In genomic region chr12:95066091-95066855, GRCh38 we compare ENCODE assay signal across 21 cellular contexts. TPM values are rescaled to one million over a fixed set of nuclear protein-coding genes. Genes with fewer than 3 reads are reported as not detected.
DNase-seq lines count a peak whose midpoint lies in the region; ATAC-seq and TF ChIP-seq lines count a peak whose summit lies in the region.
"Had no signal": no experiment of that assay in that cellular context is flagged by ENCODE, and none has a peak within 500 bp of the region (broad histone marks: within the 10 kb centered on the region; RNA-seq: fewer than 3 reads in every experiment).

No MANE protein-coding gene starts in this region.

- TF ChIP-seq CTCF in HEK293 (tag by site-specific recombination; IDR thresholded peaks at IDR 0.05) (no peak), endothelial cell (IDR thresholded peaks at IDR 0.05; ENCODE audit: unreplicated experiment) (no peak), right atrium auricular region (IDR thresholded peaks at IDR 0.05) (no peak)

- no peak overlapping the region for H4K8ac ChIP-seq in trophoblast cell (ENCODE audit: low read depth, low read length)

- H3K4me2 ChIP-seq in trophoblast cell (ENCODE audit: low read length), result no peak overlapping the region

- no CpG with 5 or more reads among the region's 7 CpGs for WGBS in trophoblast cell (ENCODE audit: extremely low coverage, insufficient coverage, insufficient read length)

- H3K9me3 ChIP-seq in HEK293 (ENCODE audit: control insufficient read depth, insufficient read depth, low read depth, low read length), result no peaks in the 10 kb centered on the region
- H3K9me3 ChIP-seq in trophoblast cell (ENCODE audit: insufficient read depth, low read depth, low read length), result no peaks in the 10 kb centered on the region
- H3K9me3 ChIP-seq in right atrium auricular region, result no peaks in the 10 kb centered on the region

- no peak overlapping the region for H3K14ac ChIP-seq in trophoblast cell (ENCODE audit: low read length)

- POLR2A ChIA-PET in HEK293 (lab: Yijun Ruan, JAX), result no interaction called here

- CTCF ChIA-PET in HEK293 (lab: Yijun Ruan, JAX), result no interaction called here

- H2AFZ ChIP-seq in trophoblast cell (ENCODE audit: insufficient read depth, low read length, poor library complexity), result no peak overlapping the region

- H2AK5ac ChIP-seq in trophoblast cell (ENCODE audit: low read length), result no peak overlapping the region

- no peaks in the 10 kb centered on the region for H3K4me1 ChIP-seq in HEK293 (ENCODE audit: control insufficient read depth, insufficient read depth, low read length)
- H3K4me1 ChIP-seq in trophoblast cell (ENCODE audit: control insufficient read depth in 1 of 2, insufficient read depth in 2 of 2, low read length in 2 of 2), result no peaks in the 10 kb centered on the region
- peaks cover 0 to 3% of the 10 kb centered on the region in 2 donors for H3K4me1 ChIP-seq in right atrium auricular region

- peak overlapping the region; percentile 55 for H3K4ac ChIP-seq in trophoblast cell (ENCODE audit: low read depth, low read length)

- H3K36me3 Mint-ChIP-seq in endothelial cell (ENCODE audit: low read depth, unreplicated experiment), result peaks cover 7% of the 10 kb centered on the region

- H3K18ac ChIP-seq in trophoblast cell (ENCODE audit: low read length), result no peak overlapping the region

- H3K79me2 ChIP-seq in trophoblast cell (ENCODE audit: control insufficient read depth, insufficient read depth, low read length, poor library complexity), result peaks cover 2% of the 10 kb centered on the region

- no peak overlapping the region for H2BK120ac ChIP-seq in trophoblast cell (ENCODE audit: insufficient read depth, low read length, poor library complexity)

- no peaks in the 10 kb centered on the region for H3K9me3 Mint-ChIP-seq in endothelial cell (ENCODE audit: unreplicated experiment)
- H3K9me3 Mint-ChIP-seq: CD14-positive monocyte, HFFc6 had no signal

- H3K23ac ChIP-seq in trophoblast cell (ENCODE audit: low read length), result no peak overlapping the region

- peak overlapping the region; percentile 8 for H3K4me3 Mint-ChIP-seq in endothelial cell (ENCODE audit: unreplicated experiment)
- H3K4me3 Mint-ChIP-seq: B cell, CD14-positive monocyte, HFFc6 had no signal

- H3K27me3 ChIP-seq in trophoblast cell (ENCODE audit: insufficient read depth, low read length), result no peaks in the 10 kb centered on the region
- no peaks in the 10 kb centered on the region for H3K27me3 ChIP-seq in right atrium auricular region

- no peak overlapping the region for H2BK5ac ChIP-seq in trophoblast cell (ENCODE audit: low read depth, low read length, poor library complexity)

- no peak overlapping the region for H3K4me3 ChIP-seq in HEK293 (ENCODE audit: low read depth, low read length)
- H3K4me3 ChIP-seq in trophoblast cell (ENCODE audit: low read depth, low read length), result no peak overlapping the region
- H3K4me3 ChIP-seq in right atrium auricular region, result no peak overlapping the region

- H3K27ac ChIP-seq in HEK293 (ENCODE audit: extremely low read depth, low read depth, low read length) (no peak overlapping the region), trophoblast cell (ENCODE audit: low read depth, low read length) (no peak overlapping the region), right atrium auricular region (no peak overlapping the region)

- H3K36me3 ChIP-seq in HEK293 (ENCODE audit: control insufficient read depth in 2 of 2, insufficient read depth in 1 of 2, low read length in 2 of 2) (peaks cover 58 to 59% of the 10 kb centered on the region in 2 experiments), trophoblast cell (ENCODE audit: control insufficient read depth in 1 of 2, insufficient read depth in 2 of 2, low read length in 2 of 2) (peaks cover 9 to 19% of the 10 kb centered on the region in 2 experiments), right atrium auricular region (peaks cover 31% of the 10 kb centered on the region)

- DNase-seq in RKO (ENCODE audit: low spot score), result peak; percentile 32
- DNase-seq in endothelial cell (ENCODE audit: low spot score), result no peak
- DNase-seq in trophoblast cell, result no peak
- no peak for DNase-seq in right atrium auricular region (ENCODE audit: low spot score)
- DNase-seq in stimulated activated naive CD8-positive, alpha-beta T cell treated with anti-CD3 and anti-CD28 coated beads, Interleukin-15, Interleukin-2, amounts not matched to agents 100 U/mL and 50 U/mL, for 24 hours, result no peak
- DNase-seq: DMS53, GF-D8, H7, HFFc6, KG1, NCI-H1092 treated with DMSO at 0.1 percent for 48 hours, NCI-H1436 treated with DMSO at 0.1 percent for 48 hours, NCI-H1930, NCI-H510A, NCI-H748 treated with DMSO at 0.1 percent for 48 hours had no signal

- no peak overlapping the region for H2BK12ac ChIP-seq in trophoblast cell (ENCODE audit: low read length)

- H3K27ac Mint-ChIP-seq in endothelial cell (ENCODE audit: unreplicated experiment), result no peak overlapping the region
- H3K27ac Mint-ChIP-seq: B cell, CD14-positive monocyte, HFFc6 had no signal

- no peaks in the 10 kb centered on the region for H3K27me3 Mint-ChIP-seq in endothelial cell (ENCODE audit: unreplicated experiment)
- H3K27me3 Mint-ChIP-seq: B cell had no signal

- H4K91ac ChIP-seq in trophoblast cell (ENCODE audit: low read depth, low read length), result no peak overlapping the region

- no peak for ATAC-seq in GM18867 (IDR thresholded peaks at IDR 0.05; ENCODE audit: unreplicated experiment)
- ATAC-seq in stimulated activated naive CD8-positive, alpha-beta T cell treated with anti-CD3 and anti-CD28 coated beads, Interleukin-15, Interleukin-2, amounts not matched to agents 100 U/mL and 50 U/mL, for 24 hours, result no peak
- ATAC-seq: Panc1, Right ventricle myocardium inferior had no signal

- peaks cover 5% of the 10 kb centered on the region for H3K4me1 Mint-ChIP-seq in endothelial cell (ENCODE audit: unreplicated experiment)
- H3K4me1 Mint-ChIP-seq: CD14-positive monocyte had no signal

- H3K9ac ChIP-seq in trophoblast cell (ENCODE audit: low read length), result no peak overlapping the region

- no peak overlapping the region for H4K12ac ChIP-seq in trophoblast cell (ENCODE audit: low read depth, low read length)

- no peaks in the 10 kb centered on the region for H3K79me1 ChIP-seq in trophoblast cell (ENCODE audit: low read length)

TF ChIP-seq in HEK293, 187 proteins besides CTCF, POLR2A, EP300 and RAD21:
- TF ChIP-seq SCRT2 (tag by site-specific recombination; IDR thresholded peaks at IDR 0.05) (peak; percentile 61), ZBTB48 (tag by site-specific recombination; IDR thresholded peaks at IDR 0.05) (no peak)

RNA-seq across cellular contexts. Expression of gene NR2C1, which starts 7.1 kb away (rescaled TPM):
- total RNA-seq in endothelial cell (ENCODE audit: unreplicated experiment) (70.2 TPM), right atrium auricular region (10 to 100 TPM; 26.4 to 34.6 TPM)
- 64.4 and 66.8 TPM in 2 replicates for polyA plus RNA-seq in trophoblast cell (2013)
